In the genomic region with DNA sequence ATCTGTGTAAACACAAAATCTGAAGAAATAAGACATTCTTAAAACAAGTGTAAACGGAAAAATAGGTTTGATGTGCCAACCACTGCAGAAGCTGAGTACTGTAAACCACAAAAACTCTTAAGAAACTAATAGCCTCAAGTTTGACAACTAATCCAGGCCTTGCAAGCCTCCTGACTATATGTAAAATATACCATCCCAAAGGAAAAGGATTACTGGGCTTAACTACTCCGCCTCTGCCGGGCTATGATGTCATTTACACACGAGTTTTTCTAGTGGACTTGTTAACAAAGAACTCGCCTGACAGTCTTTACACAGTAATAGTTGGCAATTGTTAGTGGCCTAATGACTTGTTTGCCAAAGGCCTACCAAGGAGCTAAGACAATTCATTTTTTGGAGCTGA, we compare ENCODE assay signal across 8 cellular contexts. TPM values are rescaled to one million over a fixed set of nuclear protein-coding genes. Genes with fewer than 3 reads are reported as not detected.
A peak's percentile ranks its signal among the peaks of the same experiment; 100 is the strongest.
DNase-seq lines count a peak whose midpoint lies in the region; ATAC-seq, FAIRE-seq and TF ChIP-seq lines count a peak whose summit lies in the region.

No MANE protein-coding gene starts in this region.

- no peaks in the 10 kb centered on the region for H3K27me3 Mint-ChIP-seq in CD4-positive, alpha-beta T cell
- H3K27me3 Mint-ChIP-seq in activated T-helper 2 cell treated with anti-CD3 and anti-CD28 coated beads, Interferon-gamma antibody, Interleukin-2, Interleukin-4, amounts not matched to agents 10 μg/mL and 5 μg/mL and 100 μg/mL, durations not matched to agents 14 hours and 24 hours and 36 hours (ENCODE audit: low read depth) = no peaks in the 10 kb centered on the region

- peak overlapping the region; percentile 90; the same call in 1 of the 2 replicates for H3K9ac ChIP-seq in HUES48 (ENCODE audit: low read depth, low read length)

- TF ChIP-seq CTCF in CD4-positive, alpha-beta T cell (IDR thresholded peaks at IDR 0.05) = no peak

- ATAC-seq in CD4-positive, alpha-beta T cell (ENCODE audit: poor library complexity) = no peak
- no peak for ATAC-seq in GM19328 (IDR thresholded peaks at IDR 0.05; ENCODE audit: unreplicated experiment)
- ATAC-seq in HG03521 (IDR thresholded peaks at IDR 0.05; ENCODE audit: unreplicated experiment) = no peak

- no peaks in the 10 kb centered on the region for H3K9me3 ChIP-seq in CD4-positive, alpha-beta T cell (ENCODE audit: control insufficient read depth, low read length)
- H3K9me3 ChIP-seq in HUES48 (ENCODE audit: control insufficient read depth, insufficient read depth, low read length) (no peaks in the 10 kb centered on the region), iPS-18c (ENCODE audit: control insufficient read depth, insufficient read depth, low read length) (no peaks in the 10 kb centered on the region), small intestine (ENCODE audit: control insufficient read depth, low read depth) (no peaks in the 10 kb centered on the region)

- H3K4me1 Mint-ChIP-seq in CD4-positive, alpha-beta T cell (ENCODE audit: low read depth) = peaks cover 73% of the 10 kb centered on the region
- H3K4me1 Mint-ChIP-seq in activated T-helper 2 cell treated with anti-CD3 and anti-CD28 coated beads, Interferon-gamma antibody, Interleukin-2, Interleukin-4, amounts not matched to agents 10 μg/mL and 5 μg/mL and 100 μg/mL, durations not matched to agents 14 hours and 24 hours and 36 hours (ENCODE audit: low read depth) = peaks cover 54% of the 10 kb centered on the region

- H3K4me3 ChIP-seq in HUES48 (ENCODE audit: low read depth, low read length) = peak overlapping the region; percentile 80
- H3K4me3 ChIP-seq in iPS-18c (ENCODE audit: insufficient read depth, low read depth, low read length) = peak overlapping the region; percentile 96
- H3K4me3 ChIP-seq in small intestine (ENCODE audit: low read depth in 1 of 2, low read length in 2 of 2) = peak overlapping the region in 1 of 2 donors; percentile 54

- peaks cover 56% of the 10 kb centered on the region for H3K4me1 ChIP-seq in HUES48 (ENCODE audit: control insufficient read depth, insufficient read depth, low read length)
- peaks cover 9 to 21% of the 10 kb centered on the region in 2 donors for H3K4me1 ChIP-seq in small intestine (ENCODE audit: control insufficient read depth in 2 of 2, insufficient read depth in 1 of 2, low read depth in 1 of 2, low read length in 1 of 2)

- peak overlapping the region; percentile 95 for H3K27ac Mint-ChIP-seq in CD4-positive, alpha-beta T cell
- peak overlapping the region; percentile 90 for H3K27ac Mint-ChIP-seq in activated T-helper 2 cell treated with anti-CD3 and anti-CD28 coated beads, Interferon-gamma antibody, Interleukin-2, Interleukin-4, amounts not matched to agents 10 μg/mL and 5 μg/mL and 100 μg/mL, durations not matched to agents 14 hours and 24 hours and 36 hours

- WGBS in small intestine, 3 donors = 2 to 5% (median 4%) methylated on average over 5 of the region's 5 CpGs

- POLR2A ChIA-PET in CD4-positive, alpha-beta T cell (lab: Charles Lee) = interaction anchor here (1.2 to 1.3 kb wide), 2 partner anchors 9 to 123 kb away, joined by 3 read pairs; no protein-coding TSS in a partner anchor

- H3K36me3 ChIP-seq in HUES48 (ENCODE audit: control insufficient read depth, insufficient read depth, low read length) (no peaks in the 10 kb centered on the region), small intestine (ENCODE audit: control insufficient read depth in 2 of 2, insufficient read depth in 2 of 2, low read length in 2 of 2) (no peaks in the 10 kb centered on the region)

- no peak for FAIRE-seq in small intestine (lab: Jason Lieb, UNC)

- peak overlapping the region; percentile 95 for H3K4me3 Mint-ChIP-seq in CD4-positive, alpha-beta T cell
- H3K4me3 Mint-ChIP-seq in activated T-helper 2 cell treated with anti-CD3 and anti-CD28 coated beads, Interferon-gamma antibody, Interleukin-2, Interleukin-4, amounts not matched to agents 10 μg/mL and 5 μg/mL and 100 μg/mL, durations not matched to agents 14 hours and 24 hours and 36 hours (ENCODE audit: low read depth) = peak overlapping the region; percentile 88

- CTCF ChIA-PET in CD4-positive, alpha-beta T cell (lab: Charles Lee) = no interaction called here

- intact Hi-C loops in CD4-positive, alpha-beta T cell (cut with DNase I, micrococcal nuclease) = loop anchor here (2.0 to 10.0 kb wide), 3 partner anchors 125 to 391 kb away; a partner anchor contains a TSS
- intact Hi-C loops in activated T-helper 2 cell treated with anti-CD3 and anti-CD28 coated beads, Interferon-gamma antibody, Interleukin-2, Interleukin-4, amounts not matched to agents 10 μg/mL and 5 μg/mL and 100 μg/mL, durations not matched to agents 14 hours and 24 hours and 36 hours (cut with micrococcal nuclease) = loop anchor here (10.0 kb wide), 2 partner anchors 291 to 391 kb away; a partner anchor contains a TSS

- no peak overlapping the region for H3K27ac ChIP-seq in CD4-positive, alpha-beta T cell (ENCODE audit: low read depth, low read length)
- H3K27ac ChIP-seq in HUES48 (ENCODE audit: low read depth, low read length) = peak overlapping the region; percentile 44
- H3K27ac ChIP-seq in small intestine (ENCODE audit: low read depth in 1 of 2, low read length in 1 of 2) = no peak overlapping the region

- no peaks in the 10 kb centered on the region for H3K27me3 ChIP-seq in CD4-positive, alpha-beta T cell (ENCODE audit: control insufficient read depth, insufficient read depth, low read length)
- H3K27me3 ChIP-seq in HUES48 (ENCODE audit: control insufficient read depth, insufficient read depth, low read length) = no peaks in the 10 kb centered on the region; the same call in 1 of the 2 replicates
- no peaks in the 10 kb centered on the region for H3K27me3 ChIP-seq in small intestine (ENCODE audit: control insufficient read depth in 2 of 2, insufficient read depth in 2 of 2, low read length in 2 of 2)

- peaks cover 34% of the 10 kb centered on the region for H3K36me3 Mint-ChIP-seq in CD4-positive, alpha-beta T cell (ENCODE audit: low read depth)
- H3K36me3 Mint-ChIP-seq in activated T-helper 2 cell treated with anti-CD3 and anti-CD28 coated beads, Interferon-gamma antibody, Interleukin-2, Interleukin-4, amounts not matched to agents 10 μg/mL and 5 μg/mL and 100 μg/mL, durations not matched to agents 14 hours and 24 hours and 36 hours (ENCODE audit: low read depth) = peaks cover 56% of the 10 kb centered on the region

- no peak for DNase-seq in CD4-positive, alpha-beta T cell
- no peak for DNase-seq in activated T-helper 2 cell treated with anti-CD3 and anti-CD28 coated beads, Interferon-gamma antibody, Interleukin-2, Interleukin-4, amounts not matched to agents 10 μg/mL and 5 μg/mL and 100 μg/mL, durations not matched to agents 14 hours and 24 hours and 36 hours (ENCODE audit: low spot score)
- peak; percentile 57 for DNase-seq in small intestine
- no peak for DNase-seq in activated CD4-positive, CD25-positive, alpha-beta regulatory T cell (lab: John Stamatoyannopoulos, UW)

- no peaks in the 10 kb centered on the region for H3K9me3 Mint-ChIP-seq in CD4-positive, alpha-beta T cell
- H3K9me3 Mint-ChIP-seq in activated T-helper 2 cell treated with anti-CD3 and anti-CD28 coated beads, Interferon-gamma antibody, Interleukin-2, Interleukin-4, amounts not matched to agents 10 μg/mL and 5 μg/mL and 100 μg/mL, durations not matched to agents 14 hours and 24 hours and 36 hours = no peaks in the 10 kb centered on the region

RNA-seq across cellular contexts. Expression of a gene that starts 2.1 kb away (rescaled TPM):
- 10 to 100 TPM; 58.3 to 59.0 TPM for total RNA-seq in CD4-positive, alpha-beta T cell
- 76.6 and 79.0 TPM in 2 replicates for total RNA-seq in activated T-helper 2 cell treated with anti-CD3 and anti-CD28 coated beads, Interferon-gamma antibody, Interleukin-2, Interleukin-4, amounts not matched to agents 10 μg/mL and 5 μg/mL and 100 μg/mL, durations not matched to agents 14 hours and 24 hours and 36 hours
- polyA plus RNA-seq in small intestine = 10 to 100 TPM; 49.4 to 66.4 (median 52.6) TPM
